In genomic region chr2:45145073-45145899, GRCh38 we compare ENCODE assay signal across 26 cellular contexts.
"Had no signal": no experiment of that assay in that cellular context is flagged by ENCODE, and none has a peak within 500 bp of the region (broad histone marks: within the 10 kb centered on the region; RNA-seq: fewer than 3 reads in every experiment).

No MANE protein-coding gene starts in this region.

- H3K4me1 ChIP-seq: colonic mucosa, suprapubic skin had no signal

- H3K4me3 Mint-ChIP-seq: activated CD4-positive, alpha-beta memory T cell treated with anti-CD3 and anti-CD28 coated beads, Interleukin-2, amount 10 ng/mL, durations not matched to agents 7 days and 5 days; activated naive CD4-positive, alpha-beta T cell treated with anti-CD3 and anti-CD28 coated beads, Interleukin-2, amount 10 ng/mL, durations not matched to agents 7 days and 5 days; activated naive CD8-positive, alpha-beta T cell treated with anti-CD3 and anti-CD28 coated beads, Interleukin-2, amount 50 U/mL, for 24 hours; activated T-cell treated with anti-CD3 and anti-CD28 coated beads, Interleukin-2, amount 50 U/mL, for 24 hours; brain; mesothelial cell of epicardium; nephron had no signal

- H3K4me3 ChIP-seq: colonic mucosa, lung, skin epidermis, suprapubic skin had no signal

- H3K36me3 ChIP-seq: colonic mucosa, suprapubic skin had no signal

- H3K27ac ChIP-seq: colonic mucosa, skin epidermis, suprapubic skin, VCaP had no signal

- H3K36me3 Mint-ChIP-seq: activated naive CD4-positive, alpha-beta T cell treated with anti-CD3 and anti-CD28 coated beads, Interleukin-2, amount 10 ng/mL, durations not matched to agents 7 days and 5 days; brain; mesothelial cell of epicardium had no signal

- DNase-seq: activated CD4-positive, alpha-beta memory T cell treated with anti-CD3 and anti-CD28 coated beads, Interleukin-2, amount 10 ng/mL, durations not matched to agents 7 days and 5 days; activated CD4-positive, alpha-beta T cell treated with anti-CD3 and anti-CD28 coated beads for 1 hour; activated naive CD4-positive, alpha-beta T cell treated with anti-CD3 and anti-CD28 coated beads, Interleukin-2, amount 10 ng/mL, durations not matched to agents 7 days and 5 days; activated naive CD8-positive, alpha-beta T cell treated with anti-CD3 and anti-CD28 coated beads, Interleukin-2, amount 50 U/mL, for 24 hours; activated T-cell treated with anti-CD3 and anti-CD28 coated beads, Interleukin-2, amount 50 U/mL, for 24 hours; anterior cingulate cortex; colonic mucosa; foreskin melanocyte; hypothalamus; right cardiac atrium; stimulated activated CD4-positive, alpha-beta T cell treated with anti-CD3 and anti-CD28 coated beads, Interleukin-15, amount 100 ng/mL, for 24 hours; stimulated activated CD4-positive, alpha-beta T cell treated with anti-CD3 and anti-CD28 coated beads, Interleukin-2, amount 100 ng/mL, for 48 hours; stimulated activated naive CD8-positive, alpha-beta T cell treated with anti-CD3 and anti-CD28 coated beads, Interleukin-15, amount 100 ng/mL, for 72 hours; T1000; trophoblast cell had no signal

- ATAC-seq: activated naive CD8-positive, alpha-beta T cell treated with anti-CD3 and anti-CD28 coated beads, Interleukin-2, amount 50 U/mL, for 24 hours; left lobe of liver; right cardiac atrium; SK-N-SH treated with all-trans-retinoic acid at 6 μM for 48 hours; stimulated activated naive CD8-positive, alpha-beta T cell treated with anti-CD3 and anti-CD28 coated beads, Interleukin-15, amount 100 ng/mL, for 72 hours had no signal

- H3K4me1 Mint-ChIP-seq: activated CD4-positive, alpha-beta memory T cell treated with anti-CD3 and anti-CD28 coated beads, Interleukin-2, amount 10 ng/mL, durations not matched to agents 7 days and 5 days; activated naive CD4-positive, alpha-beta T cell treated with anti-CD3 and anti-CD28 coated beads, Interleukin-2, amount 10 ng/mL, durations not matched to agents 7 days and 5 days; activated naive CD8-positive, alpha-beta T cell treated with anti-CD3 and anti-CD28 coated beads, Interleukin-2, amount 50 U/mL, for 24 hours; brain; mesothelial cell of epicardium had no signal

- H3K9me3 Mint-ChIP-seq: activated CD4-positive, alpha-beta memory T cell treated with anti-CD3 and anti-CD28 coated beads, Interleukin-2, amount 10 ng/mL, durations not matched to agents 7 days and 5 days; activated naive CD8-positive, alpha-beta T cell treated with anti-CD3 and anti-CD28 coated beads, Interleukin-2, amount 50 U/mL, for 24 hours; activated T-helper 2 cell treated with anti-CD3 and anti-CD28 coated beads, Interferon-gamma antibody, Interleukin-2, Interleukin-4, amounts not matched to agents 10 μg/mL and 5 μg/mL and 100 μg/mL, durations not matched to agents 14 hours and 24 hours and 36 hours had no signal

- H3K27ac Mint-ChIP-seq: activated CD4-positive, alpha-beta memory T cell treated with anti-CD3 and anti-CD28 coated beads, Interleukin-2, amount 10 ng/mL, durations not matched to agents 7 days and 5 days; activated naive CD4-positive, alpha-beta T cell treated with anti-CD3 and anti-CD28 coated beads, Interleukin-2, amount 10 ng/mL, durations not matched to agents 7 days and 5 days; activated naive CD8-positive, alpha-beta T cell treated with anti-CD3 and anti-CD28 coated beads, Interleukin-2, amount 50 U/mL, for 24 hours; activated T-cell treated with anti-CD3 and anti-CD28 coated beads, Interleukin-2, amount 50 U/mL, for 24 hours; activated T-helper 2 cell treated with anti-CD3 and anti-CD28 coated beads, Interferon-gamma antibody, Interleukin-2, Interleukin-4, amounts not matched to agents 10 μg/mL and 5 μg/mL and 100 μg/mL, durations not matched to agents 14 hours and 24 hours and 36 hours; brain; mesothelial cell of epicardium; nephron; progenitor cell of endocrine pancreas had no signal

- H3K9me3 ChIP-seq: colonic mucosa, suprapubic skin had no signal
